1 cellular context compared by ENCODE assay signal in the genomic region with DNA sequence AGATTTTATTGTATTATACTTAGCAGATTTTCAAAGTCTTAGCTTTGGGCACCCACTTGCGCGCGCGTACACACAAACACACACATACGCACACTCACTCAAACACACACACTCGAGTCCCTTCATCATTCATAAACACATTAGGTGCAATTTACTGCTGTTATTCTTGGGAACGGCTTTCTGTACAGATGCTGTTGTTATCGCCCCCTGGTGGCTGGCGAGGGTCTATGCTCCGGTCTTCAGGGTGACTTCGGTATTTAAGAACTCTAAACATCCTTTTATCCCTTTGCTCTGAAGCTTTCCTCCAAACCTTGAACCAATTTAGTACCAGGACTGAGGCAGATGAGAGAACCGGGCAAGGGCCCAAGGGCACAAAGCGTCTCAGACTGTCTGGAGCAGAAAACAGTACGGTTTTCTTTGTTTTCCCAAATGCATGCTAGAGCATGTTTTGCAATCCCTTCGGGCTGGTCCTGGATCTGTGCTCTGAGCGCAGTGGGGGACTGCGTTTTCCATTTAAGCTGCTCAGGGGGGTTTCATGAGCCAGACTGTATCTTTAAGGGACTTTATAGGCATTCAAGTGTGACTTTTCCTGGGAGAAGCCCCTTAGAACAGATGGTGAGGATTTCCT.
TF ChIP-seq lines count a peak whose summit lies in the region.

No MANE protein-coding gene starts in this region.

TF ChIP-seq in H1, 55 proteins besides CTCF, POLR2A, EP300 and RAD21:
- TF ChIP-seq KDM4A (IDR thresholded peaks at IDR 0.05; ENCODE audit: low read depth, low read length, severe bottlenecking) (no peak), CEBPB (IDR thresholded peaks at IDR 0.05; ENCODE audit: low read depth, low read length) (0 out of 2 replicates have a peak, but pooled peaks have one; percentile 28)
- TF ChIP-seq, protein P1, sequence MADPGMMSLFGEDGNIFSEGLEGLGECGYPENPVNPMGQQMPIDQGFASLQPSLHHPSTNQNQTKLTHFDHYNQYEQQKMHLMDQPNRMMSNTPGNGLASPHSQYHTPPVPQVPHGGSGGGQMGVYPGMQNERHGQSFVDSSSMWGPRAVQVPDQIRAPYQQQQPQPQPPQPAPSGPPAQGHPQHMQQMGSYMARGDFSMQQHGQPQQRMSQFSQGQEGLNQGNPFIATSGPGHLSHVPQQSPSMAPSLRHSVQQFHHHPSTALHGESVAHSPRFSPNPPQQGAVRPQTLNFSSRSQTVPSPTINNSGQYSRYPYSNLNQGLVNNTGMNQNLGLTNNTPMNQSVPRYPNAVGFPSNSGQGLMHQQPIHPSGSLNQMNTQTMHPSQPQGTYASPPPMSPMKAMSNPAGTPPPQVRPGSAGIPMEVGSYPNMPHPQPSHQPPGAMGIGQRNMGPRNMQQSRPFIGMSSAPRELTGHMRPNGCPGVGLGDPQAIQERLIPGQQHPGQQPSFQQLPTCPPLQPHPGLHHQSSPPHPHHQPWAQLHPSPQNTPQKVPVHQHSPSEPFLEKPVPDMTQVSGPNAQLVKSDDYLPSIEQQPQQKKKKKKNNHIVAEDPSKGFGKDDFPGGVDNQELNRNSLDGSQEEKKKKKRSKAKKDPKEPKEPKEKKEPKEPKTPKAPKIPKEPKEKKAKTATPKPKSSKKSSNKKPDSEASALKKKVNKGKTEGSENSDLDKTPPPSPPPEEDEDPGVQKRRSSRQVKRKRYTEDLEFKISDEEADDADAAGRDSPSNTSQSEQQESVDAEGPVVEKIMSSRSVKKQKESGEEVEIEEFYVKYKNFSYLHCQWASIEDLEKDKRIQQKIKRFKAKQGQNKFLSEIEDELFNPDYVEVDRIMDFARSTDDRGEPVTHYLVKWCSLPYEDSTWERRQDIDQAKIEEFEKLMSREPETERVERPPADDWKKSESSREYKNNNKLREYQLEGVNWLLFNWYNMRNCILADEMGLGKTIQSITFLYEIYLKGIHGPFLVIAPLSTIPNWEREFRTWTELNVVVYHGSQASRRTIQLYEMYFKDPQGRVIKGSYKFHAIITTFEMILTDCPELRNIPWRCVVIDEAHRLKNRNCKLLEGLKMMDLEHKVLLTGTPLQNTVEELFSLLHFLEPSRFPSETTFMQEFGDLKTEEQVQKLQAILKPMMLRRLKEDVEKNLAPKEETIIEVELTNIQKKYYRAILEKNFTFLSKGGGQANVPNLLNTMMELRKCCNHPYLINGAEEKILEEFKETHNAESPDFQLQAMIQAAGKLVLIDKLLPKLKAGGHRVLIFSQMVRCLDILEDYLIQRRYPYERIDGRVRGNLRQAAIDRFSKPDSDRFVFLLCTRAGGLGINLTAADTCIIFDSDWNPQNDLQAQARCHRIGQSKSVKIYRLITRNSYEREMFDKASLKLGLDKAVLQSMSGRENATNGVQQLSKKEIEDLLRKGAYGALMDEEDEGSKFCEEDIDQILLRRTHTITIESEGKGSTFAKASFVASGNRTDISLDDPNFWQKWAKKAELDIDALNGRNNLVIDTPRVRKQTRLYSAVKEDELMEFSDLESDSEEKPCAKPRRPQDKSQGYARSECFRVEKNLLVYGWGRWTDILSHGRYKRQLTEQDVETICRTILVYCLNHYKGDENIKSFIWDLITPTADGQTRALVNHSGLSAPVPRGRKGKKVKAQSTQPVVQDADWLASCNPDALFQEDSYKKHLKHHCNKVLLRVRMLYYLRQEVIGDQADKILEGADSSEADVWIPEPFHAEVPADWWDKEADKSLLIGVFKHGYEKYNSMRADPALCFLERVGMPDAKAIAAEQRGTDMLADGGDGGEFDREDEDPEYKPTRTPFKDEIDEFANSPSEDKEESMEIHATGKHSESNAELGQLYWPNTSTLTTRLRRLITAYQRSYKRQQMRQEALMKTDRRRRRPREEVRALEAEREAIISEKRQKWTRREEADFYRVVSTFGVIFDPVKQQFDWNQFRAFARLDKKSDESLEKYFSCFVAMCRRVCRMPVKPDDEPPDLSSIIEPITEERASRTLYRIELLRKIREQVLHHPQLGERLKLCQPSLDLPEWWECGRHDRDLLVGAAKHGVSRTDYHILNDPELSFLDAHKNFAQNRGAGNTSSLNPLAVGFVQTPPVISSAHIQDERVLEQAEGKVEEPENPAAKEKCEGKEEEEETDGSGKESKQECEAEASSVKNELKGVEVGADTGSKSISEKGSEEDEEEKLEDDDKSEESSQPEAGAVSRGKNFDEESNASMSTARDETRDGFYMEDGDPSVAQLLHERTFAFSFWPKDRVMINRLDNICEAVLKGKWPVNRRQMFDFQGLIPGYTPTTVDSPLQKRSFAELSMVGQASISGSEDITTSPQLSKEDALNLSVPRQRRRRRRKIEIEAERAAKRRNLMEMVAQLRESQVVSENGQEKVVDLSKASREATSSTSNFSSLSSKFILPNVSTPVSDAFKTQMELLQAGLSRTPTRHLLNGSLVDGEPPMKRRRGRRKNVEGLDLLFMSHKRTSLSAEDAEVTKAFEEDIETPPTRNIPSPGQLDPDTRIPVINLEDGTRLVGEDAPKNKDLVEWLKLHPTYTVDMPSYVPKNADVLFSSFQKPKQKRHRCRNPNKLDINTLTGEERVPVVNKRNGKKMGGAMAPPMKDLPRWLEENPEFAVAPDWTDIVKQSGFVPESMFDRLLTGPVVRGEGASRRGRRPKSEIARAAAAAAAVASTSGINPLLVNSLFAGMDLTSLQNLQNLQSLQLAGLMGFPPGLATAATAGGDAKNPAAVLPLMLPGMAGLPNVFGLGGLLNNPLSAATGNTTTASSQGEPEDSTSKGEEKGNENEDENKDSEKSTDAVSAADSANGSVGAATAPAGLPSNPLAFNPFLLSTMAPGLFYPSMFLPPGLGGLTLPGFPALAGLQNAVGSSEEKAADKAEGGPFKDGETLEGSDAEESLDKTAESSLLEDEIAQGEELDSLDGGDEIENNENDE (IDR thresholded peaks at IDR 0.05; ENCODE audit: insufficient replicate concordance, low read length): no peak
